ENCODE assay signal across 15 cellular contexts in the genomic region with DNA sequence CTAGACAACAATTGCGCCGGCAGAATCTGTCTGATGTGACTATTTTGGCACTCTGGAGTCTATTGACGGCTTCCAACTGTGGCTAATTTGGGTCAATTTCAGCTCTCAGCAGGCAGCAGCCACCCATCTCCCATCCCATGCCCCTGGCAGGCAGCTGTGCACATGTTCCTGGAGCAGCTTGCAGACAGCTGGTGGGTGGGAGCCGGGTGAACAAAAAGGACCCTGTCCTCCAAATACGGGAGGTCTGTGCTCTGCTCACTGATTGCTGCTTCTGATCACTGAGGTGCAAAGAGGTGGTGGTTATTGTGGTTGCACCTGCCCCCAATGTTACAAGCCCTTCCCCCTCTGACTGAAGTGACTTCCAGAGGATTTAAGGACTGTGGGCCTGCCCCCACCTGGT. TPM values are rescaled to one million over a fixed set of nuclear protein-coding genes. Genes with fewer than 3 reads are reported as not detected.
DNase-seq lines count a peak whose midpoint lies in the region; ATAC-seq, FAIRE-seq and TF ChIP-seq lines count a peak whose summit lies in the region.
"Had no signal": no experiment of that assay in that cellular context is flagged by ENCODE, and none has a peak within 500 bp of the region (broad histone marks: within the 10 kb centered on the region; RNA-seq: fewer than 3 reads in every experiment).

No MANE protein-coding gene starts in this region.

- peak overlapping the region in 9 of 11 experiments; percentile 24 to 86 (median 60); a peak in 18 of 22 replicates for H3K4me2 ChIP-seq in BLaER1 treated with 17β-estradiol and CSF1 and Interleukin-3, amounts not matched to agents 10 nM and 100 nM

- H3K9ac ChIP-seq in BLaER1 treated with 17β-estradiol and CSF1 and Interleukin-3, amounts not matched to agents 10 nM and 100 nM: 0 out of 22 replicates have a peak overlapping the region, but pooled peaks of 1 of the 11 experiments have one; percentile 35

- H3K36me3 Mint-ChIP-seq in activated naive CD8-positive, alpha-beta T cell treated with anti-CD3 and anti-CD28 coated beads, Interleukin-2, amount 10 ng/mL, durations not matched to agents 7 days and 5 days: no peaks in the 10 kb centered on the region

- no peaks in the 10 kb centered on the region; a peak in 1 of 22 replicates for H4K20me1 ChIP-seq in BLaER1 treated with 17β-estradiol and CSF1 and Interleukin-3, amounts not matched to agents 10 nM and 100 nM

- H3K4me3 Mint-ChIP-seq in activated naive CD8-positive, alpha-beta T cell treated with anti-CD3 and anti-CD28 coated beads, Interleukin-2, amount 10 ng/mL, durations not matched to agents 7 days and 5 days: no peak overlapping the region

- no peaks in the 10 kb centered on the region for H3K36me3 ChIP-seq in BLaER1 treated with 17β-estradiol and CSF1 and Interleukin-3, amounts not matched to agents 10 nM and 100 nM
- H3K36me3 ChIP-seq: gastrocnemius medialis had no signal

- FAIRE-seq in GM12892 (lab: Jason Lieb, UNC): no peak
- FAIRE-seq: endometrium had no signal

- TF ChIP-seq POLR2A in GM12892 (IDR thresholded peaks at IDR 0.05; ENCODE audit: low read depth, low read length): no peak

- peaks cover 12% of the 10 kb centered on the region for H3K27me3 Mint-ChIP-seq in activated naive CD8-positive, alpha-beta T cell treated with anti-CD3 and anti-CD28 coated beads, Interleukin-2, amount 10 ng/mL, durations not matched to agents 7 days and 5 days

- peaks cover 0 to 8% (median 0%) of the 10 kb centered on the region in 11 experiments; a peak in 2 of 22 replicates for H3K27me3 ChIP-seq in BLaER1 treated with 17β-estradiol and CSF1 and Interleukin-3, amounts not matched to agents 10 nM and 100 nM

- no peak overlapping the region for H3K4me3 ChIP-seq in BLaER1 treated with 17β-estradiol and CSF1 and Interleukin-3, amounts not matched to agents 10 nM and 100 nM
- no peak overlapping the region for H3K4me3 ChIP-seq in Jurkat, Clone E6-1 (ENCODE audit: low read length)
- H3K4me3 ChIP-seq: gastrocnemius medialis had no signal

- peaks cover 0 to 57% (median 37%) of the 10 kb centered on the region in 10 experiments; a peak in 16 of 20 replicates for H3K4me1 ChIP-seq in BLaER1 treated with 17β-estradiol and CSF1 and Interleukin-3, amounts not matched to agents 10 nM and 100 nM
- H3K4me1 ChIP-seq: gastrocnemius medialis had no signal

- no peak overlapping the region for H3K27ac Mint-ChIP-seq in activated naive CD8-positive, alpha-beta T cell treated with anti-CD3 and anti-CD28 coated beads, Interleukin-2, amount 10 ng/mL, durations not matched to agents 7 days and 5 days

- no peaks in the 10 kb centered on the region for H3K9me3 ChIP-seq in BLaER1 treated with 17β-estradiol and CSF1 and Interleukin-3, amounts not matched to agents 10 nM and 100 nM (replicated peaks in 1 of 11)
- H3K9me3 ChIP-seq: gastrocnemius medialis had no signal

- H3K9me3 Mint-ChIP-seq in activated naive CD8-positive, alpha-beta T cell treated with anti-CD3 and anti-CD28 coated beads, Interleukin-2, amount 10 ng/mL, durations not matched to agents 7 days and 5 days: no peaks in the 10 kb centered on the region

- ATAC-seq in activated naive CD8-positive, alpha-beta T cell treated with anti-CD3 and anti-CD28 coated beads, Interleukin-2, amount 10 ng/mL, durations not matched to agents 7 days and 5 days (ENCODE audit: low read depth): peak; percentile 42
- no peak for ATAC-seq in GM18867 (IDR thresholded peaks at IDR 0.05; ENCODE audit: unreplicated experiment)
- ATAC-seq: gastrocnemius medialis had no signal

- DNase-seq in Jurkat, Clone E6-1 (ENCODE audit: low read depth, low spot score): peak; percentile 95
- DNase-seq in NCI-H345 (lab: John Stamatoyannopoulos, UW) (peak; percentile 95), NCI-H82 treated with DMSO at 0.1 percent for 48 hours (lab: John Stamatoyannopoulos, UW; ENCODE audit: unreplicated experiment) (no peak), GM12892 (ENCODE audit: insufficient read length) (no peak), globus pallidus (ENCODE audit: low spot score) (no peak)
- no peak for DNase-seq in activated naive CD8-positive, alpha-beta T cell treated with anti-CD3 and anti-CD28 coated beads, Interleukin-2, amount 10 ng/mL, durations not matched to agents 7 days and 5 days
- DNase-seq: activated CD8-positive, alpha-beta memory T cell treated with anti-CD3 and anti-CD28 coated beads for 24 hours; activated naive CD4-positive, alpha-beta T cell treated with Interleukin-2 at 50 U/mL for 16 hours; gastrocnemius medialis; islet precursor cell; NCI-H1436; stimulated activated naive CD4-positive, alpha-beta T cell had no signal

- no peak overlapping the region for H3K27ac ChIP-seq in BLaER1 treated with 17β-estradiol and CSF1 and Interleukin-3, amounts not matched to agents 10 nM and 100 nM
- H3K27ac ChIP-seq: gastrocnemius medialis had no signal

- H3K4me1 Mint-ChIP-seq in activated naive CD8-positive, alpha-beta T cell treated with anti-CD3 and anti-CD28 coated beads, Interleukin-2, amount 10 ng/mL, durations not matched to agents 7 days and 5 days: peaks cover 9% of the 10 kb centered on the region

- POLR2A ChIA-PET in activated naive CD8-positive, alpha-beta T cell treated with anti-CD3 and anti-CD28 coated beads, Interleukin-2, amount 10 ng/mL, durations not matched to agents 7 days and 5 days (lab: Charles Lee): no interaction called here

RNA-seq across cellular contexts. Expression of a gene that starts 45.0 kb away (rescaled TPM):
- polyA plus RNA-seq in Jurkat, Clone E6-1 (2012; ENCODE audit: insufficient read depth, insufficient read length): 2.4 TPM
- 1 to 10 TPM; 5.3 to 5.4 TPM for total RNA-seq in activated naive CD8-positive, alpha-beta T cell treated with anti-CD3 and anti-CD28 coated beads, Interleukin-2, amount 10 ng/mL, durations not matched to agents 7 days and 5 days
- 3.5 TPM for polyA plus RNA-seq in GM12892 (2012; ENCODE audit: missing spikeins)

Comparison
In these comparisons a context has a peak if more than half of its experiments do, and no peak if none do; other contexts are left out.
1. DNase-seq: peak in Jurkat, Clone E6-1 (single experiment) and NCI-H345 (single experiment); none in activated naive CD8-positive, alpha-beta T cell treated with anti-CD3 and anti-CD28 coated beads, Interleukin-2, amount 10 ng/mL, durations not matched to agents 7 days and 5 days (single experiment), NCI-H82 treated with DMSO at 0.1 percent for 48 hours (single experiment), GM12892 (single experiment) and globus pallidus (single experiment).